In the genomic region with DNA sequence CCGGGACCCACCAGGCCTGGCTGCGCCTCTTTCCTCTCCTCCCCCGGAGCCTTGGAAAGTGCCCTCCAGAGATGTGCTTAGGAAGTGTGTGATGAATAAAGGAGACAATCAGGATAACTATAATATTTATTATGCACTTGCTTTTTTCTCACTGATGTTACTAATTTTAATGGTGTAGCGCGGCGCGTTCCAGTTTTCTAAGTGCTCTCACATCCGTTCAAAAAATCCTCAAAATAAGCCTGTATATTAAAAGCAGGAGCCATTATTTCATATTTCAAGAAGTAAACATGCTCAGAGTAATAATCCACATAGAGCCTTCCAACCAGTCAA, we compare ENCODE assay signal across 8 cellular contexts. TPM values are rescaled to one million over a fixed set of nuclear protein-coding genes. Genes with fewer than 3 reads are reported as not detected.
A peak's percentile ranks its signal among the peaks of the same experiment; 100 is the strongest.
DNase-seq lines count a peak whose midpoint lies in the region; ATAC-seq and TF ChIP-seq lines count a peak whose summit lies in the region.

No MANE protein-coding gene starts in this region.

- peak overlapping the region; percentile 91 for H3K27ac ChIP-seq in cingulate gyrus (ENCODE audit: low read depth, low read length)
- peak overlapping the region; percentile 97 for H3K27ac ChIP-seq in naive thymus-derived CD4-positive, alpha-beta T cell (ENCODE audit: low read depth, low read length)

- H3K27me3 Mint-ChIP-seq in naive thymus-derived CD4-positive, alpha-beta T cell = no peaks in the 10 kb centered on the region

- CTCF ChIA-PET in naive thymus-derived CD4-positive, alpha-beta T cell (lab: Charles Lee) = no interaction called here

- peak overlapping the region; percentile 65 for H3K4me3 ChIP-seq in LNCaP clone FGC (ENCODE audit: low read depth, low read length)
- H3K4me3 ChIP-seq in naive thymus-derived CD4-positive, alpha-beta T cell (ENCODE audit: low read length) = peak overlapping the region; percentile 94

- peaks cover 8 to 9% of the 10 kb centered on the region in 2 donors for H3K4me1 ChIP-seq in naive thymus-derived CD4-positive, alpha-beta T cell (ENCODE audit: control insufficient read depth in 2 of 2, insufficient read depth in 2 of 2, low read length in 2 of 2)

- POLR2A ChIA-PET in naive thymus-derived CD4-positive, alpha-beta T cell (lab: Charles Lee) = interaction anchor here (0.6 to 4.1 kb wide), 5 partner anchors 21 to 1039 kb away, joined by 3 to 36 read pairs (median 3); a partner anchor contains a TSS

- peak overlapping the region; percentile 85 to 97 (median 90) for H3K4me3 Mint-ChIP-seq in naive thymus-derived CD4-positive, alpha-beta T cell

- no peaks in the 10 kb centered on the region for H3K27me3 ChIP-seq in naive thymus-derived CD4-positive, alpha-beta T cell (ENCODE audit: control insufficient read depth in 2 of 2, insufficient read depth in 2 of 2, low read length in 2 of 2)

- no peak for TF ChIP-seq CTCF in LNCaP clone FGC (IDR thresholded peaks at IDR 0.05; ENCODE audit: control insufficient read depth, extremely low read depth, insufficient read depth)

- no peaks in the 10 kb centered on the region for H3K9me3 ChIP-seq in naive thymus-derived CD4-positive, alpha-beta T cell (ENCODE audit: control insufficient read depth in 2 of 3, low read length in 3 of 3)

- ATAC-seq in naive thymus-derived CD4-positive, alpha-beta T cell = no peak
- ATAC-seq in HG03159 (IDR thresholded peaks at IDR 0.05; ENCODE audit: unreplicated experiment) (no peak), GM19463 (IDR thresholded peaks at IDR 0.05; ENCODE audit: unreplicated experiment) (no peak)

- intact Hi-C loops in naive thymus-derived CD4-positive, alpha-beta T cell (cut with micrococcal nuclease) = loop anchor here (2.0 to 10.0 kb wide), 8 partner anchors 30 to 1997 kb away; a partner anchor contains a TSS

- DNase-seq in DMS114 treated with DMSO at 0.1 percent for 48 hours (lab: John Stamatoyannopoulos, UW; ENCODE audit: unreplicated experiment) (peak; percentile 10), LNCaP clone FGC (ENCODE audit: low read depth) (no peak), SKM-1 treated with dmso at 0.1 percent for 144 hours (lab: John Stamatoyannopoulos, UW; ENCODE audit: unreplicated experiment) (no peak), NCI-H1694 (lab: John Stamatoyannopoulos, UW) (no peak)
- DNase-seq in naive thymus-derived CD4-positive, alpha-beta T cell = no peak

- peaks cover 5 to 30% (median 19%) of the 10 kb centered on the region in 7 donors for H3K4me1 Mint-ChIP-seq in naive thymus-derived CD4-positive, alpha-beta T cell

- peaks cover 0 to 15% (median 0%) of the 10 kb centered on the region in 3 experiments for H3K36me3 ChIP-seq in naive thymus-derived CD4-positive, alpha-beta T cell (ENCODE audit: control insufficient read depth in 2 of 3, insufficient read depth in 3 of 3, low read length in 3 of 3)

- H3K36me3 Mint-ChIP-seq in naive thymus-derived CD4-positive, alpha-beta T cell = peaks cover 0 to 8% (median under 1%) of the 10 kb centered on the region in 5 donors

- no peaks in the 10 kb centered on the region for H3K9me3 Mint-ChIP-seq in naive thymus-derived CD4-positive, alpha-beta T cell

- H3K27ac Mint-ChIP-seq in naive thymus-derived CD4-positive, alpha-beta T cell = peak overlapping the region; percentile 86 to 96 (median 93)

RNA-seq across cellular contexts. Expression of a gene that starts 0.9 kb away (rescaled TPM):
- 10 to 100 TPM; 61.9 to 88.0 (median 86.2) TPM for total RNA-seq in naive thymus-derived CD4-positive, alpha-beta T cell
- 10 to 100 TPM; 45.6 to 47.7 TPM for polyA plus RNA-seq in naive thymus-derived CD4-positive, alpha-beta T cell

RNA-seq across cellular contexts. Expression of a gene that starts 57.8 kb away (rescaled TPM):
- total RNA-seq in naive thymus-derived CD4-positive, alpha-beta T cell = 100 to 1,000 TPM in 1 of 5 experiments, 10 to 100 TPM in 4; 27.2 to 115 (median 56.1) TPM
- polyA plus RNA-seq in naive thymus-derived CD4-positive, alpha-beta T cell = 10 to 100 TPM; 52.1 to 54.2 TPM
